ENCODE assay signal across 20 cellular contexts in the genomic region with DNA sequence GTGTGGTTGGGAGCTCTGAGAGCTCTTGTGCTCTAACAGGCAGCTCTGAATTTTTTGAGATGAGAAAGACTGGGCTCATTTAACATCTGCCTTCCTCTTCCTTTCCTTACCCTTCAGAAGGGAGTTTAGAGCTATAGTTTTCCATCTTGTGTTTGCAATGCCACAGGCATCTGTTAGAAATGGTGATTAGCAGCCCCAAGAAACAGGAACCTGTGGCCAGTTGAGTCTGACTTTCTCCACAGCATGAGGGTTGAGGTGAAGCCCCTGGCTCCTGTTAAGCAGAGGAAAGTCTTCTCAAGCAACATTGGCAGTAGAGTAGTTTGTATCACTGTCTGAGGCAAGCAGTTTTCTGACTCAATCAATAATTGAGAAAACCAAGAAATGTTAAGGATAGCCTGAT.
DNase-seq lines count a peak whose midpoint lies in the region; ATAC-seq and TF ChIP-seq lines count a peak whose summit lies in the region.
"Had no signal": no experiment of that assay in that cellular context is flagged by ENCODE, and none has a peak within 500 bp of the region (broad histone marks: within the 10 kb centered on the region; RNA-seq: fewer than 3 reads in every experiment).

No MANE protein-coding gene starts in this region.

- DNase-seq in NOMO-1 treated with DMSO at 0.1 percent for 48 hours (lab: John Stamatoyannopoulos, UW; ENCODE audit: unreplicated experiment), result peak; percentile 25
- no peak for DNase-seq in NOMO-1 (lab: John Stamatoyannopoulos, UW; ENCODE audit: unreplicated experiment in 2 of 2)
- peak; percentile 63 for DNase-seq in KBM-7
- no peak for DNase-seq in WTC11 (ENCODE audit: low spot score)
- no peak for DNase-seq in NCI-H128 (lab: John Stamatoyannopoulos, UW; ENCODE audit: unreplicated experiment)
- no peak for DNase-seq in mucosa of gallbladder (ENCODE audit: low spot score)
- DNase-seq in nucleus accumbens (lab: John Stamatoyannopoulos, UW), result no peak
- DNase-seq: 8988T; CD8-positive, alpha-beta memory T cell; DMS53; GF-D8; NCI-H1417 treated with DMSO at 0.1 percent for 48 hours; NCI-H187; NCI-H446; NCI-H526; Peyer's patch had no signal

- in situ Hi-C loops in KBM-7 (cut with MboI; ENCODE audit: low pct_unique_long_range_greater_than_20kb, low sequenced_read_pairs), result no loop called here

- peak overlapping the region; percentile 22; the same call in 1 of the 2 replicates for H3K9ac ChIP-seq in OCI-LY3 (ENCODE audit: low read length)

- ATAC-seq in WTC11, result no peak
- ATAC-seq: K562 had no signal

- H4K20me1 ChIP-seq in OCI-LY3 (ENCODE audit: insufficient read depth, low read length), result no peaks in the 10 kb centered on the region

- no peaks in the 10 kb centered on the region for H3K9me3 ChIP-seq in OCI-LY3 (ENCODE audit: insufficient read depth, low read length)
- H3K9me3 ChIP-seq: Peyer's patch, SJSA1 had no signal

- no peak overlapping the region for H3K4me3 ChIP-seq in OCI-LY3 (ENCODE audit: low read length)
- H3K4me3 ChIP-seq: K562, Peyer's patch, SJSA1 had no signal

- peak overlapping the region; percentile 71 for H3K27ac ChIP-seq in OCI-LY3 (ENCODE audit: low read length)
- H3K27ac ChIP-seq: C4-2B, Peyer's patch, SJSA1 had no signal

- POLR2A ChIA-PET in WTC11 (lab: Charles Lee), result no interaction called here

- TF ChIP-seq CTCF in OCI-LY3 (IDR thresholded peaks at IDR 0.05; ENCODE audit: low read depth, low read length) (no peak), WTC11 (IDR thresholded peaks at IDR 0.05) (no peak)

- no peaks in the 10 kb centered on the region for H3K27me3 ChIP-seq in OCI-LY3 (ENCODE audit: low read depth, low read length)
- H3K27me3 ChIP-seq: Peyer's patch, SJSA1 had no signal

- no peak overlapping the region for H2AFZ ChIP-seq in OCI-LY3 (ENCODE audit: low read depth, low read length)

- peaks cover 44% of the 10 kb centered on the region for H3K4me1 Mint-ChIP-seq in WTC11

- peaks cover 9% of the 10 kb centered on the region for H3K36me3 ChIP-seq in OCI-LY3 (replicated peaks; ENCODE audit: low read depth, low read length)
- H3K36me3 ChIP-seq: Peyer's patch, SJSA1 had no signal

- CTCF ChIA-PET in WTC11 (lab: Charles Lee), result no interaction called here

- no peaks in the 10 kb centered on the region for H3K36me3 Mint-ChIP-seq in WTC11

- H3K27ac Mint-ChIP-seq in WTC11, result peak overlapping the region; percentile 36; the same call in 1 of the 2 replicates
- H3K27ac Mint-ChIP-seq: CD8-positive, alpha-beta memory T cell had no signal

- peak overlapping the region; percentile 28 for H3K4me2 ChIP-seq in OCI-LY3 (ENCODE audit: low read length)

- H3K9me3 Mint-ChIP-seq in WTC11, result no peaks in the 10 kb centered on the region
- H3K9me3 Mint-ChIP-seq: CD8-positive, alpha-beta memory T cell had no signal

- peaks cover 20% of the 10 kb centered on the region for H3K27me3 Mint-ChIP-seq in WTC11 (ENCODE audit: low read depth)

- no peaks in the 10 kb centered on the region for H3K79me2 ChIP-seq in OCI-LY3 (ENCODE audit: low read length)

- peaks cover 72% of the 10 kb centered on the region for H3K4me1 ChIP-seq in OCI-LY3 (ENCODE audit: low read length)

- no peak overlapping the region for H3K4me3 Mint-ChIP-seq in WTC11
- H3K4me3 Mint-ChIP-seq: CD8-positive, alpha-beta memory T cell had no signal

TF ChIP-seq in WTC11, 78 proteins besides CTCF, POLR2A, EP300 and RAD21:
- TF ChIP-seq, protein P1, sequence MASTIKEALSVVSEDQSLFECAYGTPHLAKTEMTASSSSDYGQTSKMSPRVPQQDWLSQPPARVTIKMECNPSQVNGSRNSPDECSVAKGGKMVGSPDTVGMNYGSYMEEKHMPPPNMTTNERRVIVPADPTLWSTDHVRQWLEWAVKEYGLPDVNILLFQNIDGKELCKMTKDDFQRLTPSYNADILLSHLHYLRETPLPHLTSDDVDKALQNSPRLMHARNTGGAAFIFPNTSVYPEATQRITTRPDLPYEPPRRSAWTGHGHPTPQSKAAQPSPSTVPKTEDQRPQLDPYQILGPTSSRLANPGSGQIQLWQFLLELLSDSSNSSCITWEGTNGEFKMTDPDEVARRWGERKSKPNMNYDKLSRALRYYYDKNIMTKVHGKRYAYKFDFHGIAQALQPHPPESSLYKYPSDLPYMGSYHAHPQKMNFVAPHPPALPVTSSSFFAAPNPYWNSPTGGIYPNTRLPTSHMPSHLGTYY (CRISPR knock-in tag; IDR thresholded peaks at IDR 0.05), result no peak
- no peak for TF ChIP-seq MYBL2 (CRISPR knock-in tag; IDR thresholded peaks at IDR 0.05)
- no peak for TF ChIP-seq SMAD4 (CRISPR knock-in tag; IDR thresholded peaks at IDR 0.05)
- no peak for TF ChIP-seq KAT7 (CRISPR knock-in tag; IDR thresholded peaks at IDR 0.05; ENCODE audit: borderline replicate concordance)
- TF ChIP-seq SP1 (CRISPR knock-in tag; conservative IDR thresholded peaks at IDR 0.05), result no peak
- TF ChIP-seq ETV6 (CRISPR knock-in tag; IDR thresholded peaks at IDR 0.05), result no peak
- TF ChIP-seq, protein P2, sequence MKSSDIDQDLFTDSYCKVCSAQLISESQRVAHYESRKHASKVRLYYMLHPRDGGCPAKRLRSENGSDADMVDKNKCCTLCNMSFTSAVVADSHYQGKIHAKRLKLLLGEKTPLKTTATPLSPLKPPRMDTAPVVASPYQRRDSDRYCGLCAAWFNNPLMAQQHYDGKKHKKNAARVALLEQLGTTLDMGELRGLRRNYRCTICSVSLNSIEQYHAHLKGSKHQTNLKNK (CRISPR knock-in tag; IDR thresholded peaks at IDR 0.05), result no peak
- TF ChIP-seq ELF4 (CRISPR knock-in tag; IDR thresholded peaks at IDR 0.05; ENCODE audit: low read depth), result no peak
- TF ChIP-seq ZNF416 (CRISPR knock-in tag; IDR thresholded peaks at IDR 0.05), result no peak
- no peak for TF ChIP-seq ZNF423 (CRISPR knock-in tag; IDR thresholded peaks at IDR 0.05)
- TF ChIP-seq GABPB1 (CRISPR knock-in tag; IDR thresholded peaks at IDR 0.05), result no peak
- TF ChIP-seq OVOL2 (CRISPR knock-in tag; IDR thresholded peaks at IDR 0.05; ENCODE audit: borderline replicate concordance), result no peak
- TF ChIP-seq TCF7 (CRISPR knock-in tag; IDR thresholded peaks at IDR 0.05; ENCODE audit: low read depth), result no peak
- TF ChIP-seq, protein P3, sequence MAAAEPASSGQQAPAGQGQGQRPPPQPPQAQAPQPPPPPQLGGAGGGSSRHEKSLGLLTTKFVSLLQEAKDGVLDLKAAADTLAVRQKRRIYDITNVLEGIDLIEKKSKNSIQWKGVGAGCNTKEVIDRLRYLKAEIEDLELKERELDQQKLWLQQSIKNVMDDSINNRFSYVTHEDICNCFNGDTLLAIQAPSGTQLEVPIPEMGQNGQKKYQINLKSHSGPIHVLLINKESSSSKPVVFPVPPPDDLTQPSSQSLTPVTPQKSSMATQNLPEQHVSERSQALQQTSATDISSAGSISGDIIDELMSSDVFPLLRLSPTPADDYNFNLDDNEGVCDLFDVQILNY (CRISPR knock-in tag; IDR thresholded peaks at IDR 0.05), result no peak
- TF ChIP-seq, protein P4, sequence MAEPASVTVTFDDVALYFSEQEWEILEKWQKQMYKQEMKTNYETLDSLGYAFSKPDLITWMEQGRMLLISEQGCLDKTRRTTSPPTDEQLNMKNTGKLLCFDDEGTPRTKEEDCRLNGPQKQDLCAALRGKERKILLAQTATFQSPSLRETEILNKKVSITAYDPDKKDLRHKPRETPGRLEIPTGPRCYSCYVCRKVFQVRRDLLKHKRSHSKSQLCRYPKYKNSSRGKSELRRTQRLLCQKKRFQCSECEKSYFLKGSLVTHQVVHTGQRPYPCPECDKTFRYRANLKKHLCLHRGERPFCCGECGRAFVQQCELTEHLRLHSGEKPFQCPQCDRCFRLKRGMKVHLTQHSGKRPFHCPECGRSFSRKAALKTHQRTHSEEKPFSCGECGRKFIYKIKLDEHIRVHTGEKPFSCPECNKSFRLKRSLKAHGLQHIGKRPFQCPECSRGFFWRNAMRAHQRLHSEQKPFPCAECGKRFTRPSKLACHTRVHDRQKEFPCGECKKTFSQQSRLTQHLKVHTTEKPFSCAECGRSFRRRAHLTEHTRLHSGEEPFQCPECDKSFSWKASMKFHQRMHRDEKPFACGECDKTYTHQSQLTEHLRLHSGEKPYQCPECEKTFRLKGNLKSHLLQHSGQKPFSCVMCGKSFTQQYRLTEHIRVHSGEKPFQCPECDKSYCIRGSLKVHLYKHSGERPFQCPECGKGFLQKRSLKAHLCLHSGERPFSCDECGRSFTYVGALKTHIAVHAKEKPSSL (CRISPR knock-in tag; conservative IDR thresholded peaks at IDR 0.05), result no peak
- TF ChIP-seq, protein P5, sequence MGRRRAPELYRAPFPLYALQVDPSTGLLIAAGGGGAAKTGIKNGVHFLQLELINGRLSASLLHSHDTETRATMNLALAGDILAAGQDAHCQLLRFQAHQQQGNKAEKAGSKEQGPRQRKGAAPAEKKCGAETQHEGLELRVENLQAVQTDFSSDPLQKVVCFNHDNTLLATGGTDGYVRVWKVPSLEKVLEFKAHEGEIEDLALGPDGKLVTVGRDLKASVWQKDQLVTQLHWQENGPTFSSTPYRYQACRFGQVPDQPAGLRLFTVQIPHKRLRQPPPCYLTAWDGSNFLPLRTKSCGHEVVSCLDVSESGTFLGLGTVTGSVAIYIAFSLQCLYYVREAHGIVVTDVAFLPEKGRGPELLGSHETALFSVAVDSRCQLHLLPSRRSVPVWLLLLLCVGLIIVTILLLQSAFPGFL (CRISPR knock-in tag; IDR thresholded peaks at IDR 0.05; ENCODE audit: borderline replicate concordance), result no peak
- TF ChIP-seq, protein P6, sequence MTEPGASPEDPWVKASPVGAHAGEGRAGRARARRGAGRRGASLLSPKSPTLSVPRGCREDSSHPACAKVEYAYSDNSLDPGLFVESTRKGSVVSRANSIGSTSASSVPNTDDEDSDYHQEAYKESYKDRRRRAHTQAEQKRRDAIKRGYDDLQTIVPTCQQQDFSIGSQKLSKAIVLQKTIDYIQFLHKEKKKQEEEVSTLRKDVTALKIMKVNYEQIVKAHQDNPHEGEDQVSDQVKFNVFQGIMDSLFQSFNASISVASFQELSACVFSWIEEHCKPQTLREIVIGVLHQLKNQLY (CRISPR knock-in tag; IDR thresholded peaks at IDR 0.05), result no peak
- TF ChIP-seq ZNF121 (CRISPR knock-in tag; IDR thresholded peaks at IDR 0.05), result no peak

Comparison
In these comparisons a context has a peak if more than half of its experiments do, and no peak if none do; other contexts are left out.
1. DNase-seq: peak in NOMO-1 treated with DMSO at 0.1 percent for 48 hours (single experiment) and KBM-7 (single experiment); none in NOMO-1 (0 of 2), WTC11 (single experiment), NCI-H128 (single experiment), mucosa of gallbladder (single experiment) and nucleus accumbens (0 of 56).